13 cellular contexts compared by ENCODE assay signal in the genomic region with DNA sequence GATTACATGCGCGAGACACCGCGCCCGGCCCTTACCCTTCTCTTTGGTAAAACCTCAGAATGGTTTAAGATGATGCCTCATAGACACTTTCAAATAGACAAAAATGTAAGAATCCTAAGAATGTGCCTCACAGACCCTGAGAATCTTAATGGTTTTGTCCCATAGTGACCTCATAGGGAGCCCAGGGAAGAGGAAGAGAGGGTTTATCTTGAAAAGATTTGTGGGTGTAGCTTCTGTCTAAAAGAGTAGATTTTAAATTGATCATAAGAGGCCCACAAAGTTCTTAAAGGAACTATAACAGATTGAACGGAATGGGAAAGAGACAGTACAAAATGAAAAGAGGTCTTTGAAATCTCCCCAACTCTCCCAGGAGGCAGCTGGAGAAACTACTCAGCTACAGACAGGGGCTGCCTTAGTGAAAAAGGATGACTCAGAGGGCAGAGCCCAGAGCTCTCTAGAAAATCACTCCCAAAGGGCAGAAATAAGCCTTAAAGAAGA.
DNase-seq lines count a peak whose midpoint lies in the region; ATAC-seq and TF ChIP-seq lines count a peak whose summit lies in the region.
"Had no signal": no experiment of that assay in that cellular context is flagged by ENCODE, and none has a peak within 500 bp of the region (broad histone marks: within the 10 kb centered on the region; RNA-seq: fewer than 3 reads in every experiment).

No MANE protein-coding gene starts in this region.

- TF ChIP-seq CTCF in uterus (IDR thresholded peaks at IDR 0.05): no peak
- no peak for TF ChIP-seq CTCF in right lobe of liver (IDR thresholded peaks at IDR 0.05)

- H3K27ac ChIP-seq in mesodermal cell (ENCODE audit: low read depth, low read length, severe bottlenecking): peak overlapping the region; percentile 99
- H3K27ac ChIP-seq in uterus: peak overlapping the region; percentile 58 to 65
- H3K27ac ChIP-seq in right lobe of liver: no peak overlapping the region

- no peak for ATAC-seq in GM21381 (IDR thresholded peaks at IDR 0.05; ENCODE audit: unreplicated experiment)
- no peak for ATAC-seq in right lobe of liver
- ATAC-seq in HG03378 (IDR thresholded peaks at IDR 0.05; ENCODE audit: unreplicated experiment): no peak

- no peaks in the 10 kb centered on the region for H3K36me3 ChIP-seq in mesodermal cell (ENCODE audit: control insufficient read depth, insufficient read depth, low read length)
- no peaks in the 10 kb centered on the region for H3K36me3 ChIP-seq in uterus
- no peaks in the 10 kb centered on the region for H3K36me3 ChIP-seq in right lobe of liver
- H3K36me3 ChIP-seq: esophagus squamous epithelium had no signal

- no peak overlapping the region for H3K4me3 ChIP-seq in mesodermal cell (ENCODE audit: extremely low read depth, insufficient read depth, low read length, poor library complexity, severe bottlenecking)
- no peak overlapping the region for H3K4me3 ChIP-seq in uterus
- H3K4me3 ChIP-seq in right lobe of liver: no peak overlapping the region
- H3K4me3 ChIP-seq: esophagus squamous epithelium had no signal

- WGBS in mesodermal cell (ENCODE audit: insufficient coverage in 2 of 2), 2 experiments: 71 to 100% methylated on average over 1 to 2 of the region's 6 CpGs
- 81% methylated on average over 6 of the region's 6 CpGs for WGBS in right lobe of liver (ENCODE audit: insufficient coverage, low coverage, low lambda C conversion rate, missing lambda C conversion rate)

- TF ChIP-seq POLR2A in uterus (IDR thresholded peaks at IDR 0.05): no peak
- no peak for TF ChIP-seq POLR2A in right lobe of liver (IDR thresholded peaks at IDR 0.05)

- intact Hi-C loops in uterus (cut with DNase I; ENCODE audit: low total_unique reads) (no loop called here), right lobe of liver (cut with DNase I) (no loop called here)

- H3K27me3 ChIP-seq in uterus (no peaks in the 10 kb centered on the region), right lobe of liver (no peaks in the 10 kb centered on the region)
- H3K27me3 ChIP-seq: esophagus squamous epithelium had no signal

- H3K9me3 ChIP-seq in mesodermal cell (ENCODE audit: control insufficient read depth, low read length) (no peaks in the 10 kb centered on the region), uterus (no peaks in the 10 kb centered on the region), right lobe of liver (no peaks in the 10 kb centered on the region)
- H3K9me3 ChIP-seq: esophagus squamous epithelium had no signal

- peak; percentile 65 for DNase-seq in HS-5 (ENCODE audit: low read depth)
- DNase-seq in amniotic epithelial cell (ENCODE audit: low read depth): peak; percentile 3
- DNase-seq in uterus: peak in 1 of 2 donors; percentile 17
- DNase-seq in right lobe of liver: no peak
- DNase-seq: activated CD8-positive, alpha-beta memory T cell treated with anti-CD3 and anti-CD28 coated beads for 24 hours; COR-L47; esophagus squamous epithelium; immature natural killer cell; NCI-H1092; NCI-H446 had no signal

- H3K4me1 ChIP-seq in mesodermal cell (ENCODE audit: control insufficient read depth, insufficient read depth, low read length, poor library complexity, severe bottlenecking) (peaks cover 11% of the 10 kb centered on the region), uterus (no peaks in the 10 kb centered on the region), right lobe of liver (no peaks in the 10 kb centered on the region)
- H3K4me1 ChIP-seq: esophagus squamous epithelium had no signal

Comparison
In these comparisons a context has a peak if more than half of its experiments do, and no peak if none do; other contexts are left out.
1. DNase-seq: peak in HS-5 (single experiment) and amniotic epithelial cell (single experiment); none in right lobe of liver (0 of 3).
2. H3K27ac ChIP-seq: peak in mesodermal cell (single experiment) and uterus (2 of 2); none in right lobe of liver (0 of 3).